ENCODE assay signal across 1 cellular context in the genomic region with DNA sequence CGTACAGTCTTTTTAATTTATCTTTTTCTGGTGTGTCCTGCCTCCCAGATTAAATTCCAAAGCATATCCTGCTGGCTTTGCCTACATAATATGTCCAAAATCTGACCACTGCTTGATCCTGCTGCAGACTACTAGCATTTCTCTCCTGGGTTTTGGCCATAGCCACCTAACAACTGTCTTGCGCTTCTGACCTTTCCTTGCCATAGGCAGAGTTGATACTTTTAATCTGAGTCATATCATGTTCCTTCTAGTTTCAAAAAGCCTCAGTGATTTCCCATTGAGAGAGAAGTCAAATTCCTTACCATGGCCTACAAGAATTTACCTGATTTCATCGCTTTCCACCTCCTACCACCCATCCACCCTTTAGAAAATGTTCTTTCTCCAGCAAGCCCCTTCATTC.
TF ChIP-seq lines count a peak whose summit lies in the region.

No MANE protein-coding gene starts in this region.

TF ChIP-seq in GM12878, 131 proteins besides CTCF, POLR2A, EP300 and RAD21 (continued from another document):
- TF ChIP-seq, protein P1, sequence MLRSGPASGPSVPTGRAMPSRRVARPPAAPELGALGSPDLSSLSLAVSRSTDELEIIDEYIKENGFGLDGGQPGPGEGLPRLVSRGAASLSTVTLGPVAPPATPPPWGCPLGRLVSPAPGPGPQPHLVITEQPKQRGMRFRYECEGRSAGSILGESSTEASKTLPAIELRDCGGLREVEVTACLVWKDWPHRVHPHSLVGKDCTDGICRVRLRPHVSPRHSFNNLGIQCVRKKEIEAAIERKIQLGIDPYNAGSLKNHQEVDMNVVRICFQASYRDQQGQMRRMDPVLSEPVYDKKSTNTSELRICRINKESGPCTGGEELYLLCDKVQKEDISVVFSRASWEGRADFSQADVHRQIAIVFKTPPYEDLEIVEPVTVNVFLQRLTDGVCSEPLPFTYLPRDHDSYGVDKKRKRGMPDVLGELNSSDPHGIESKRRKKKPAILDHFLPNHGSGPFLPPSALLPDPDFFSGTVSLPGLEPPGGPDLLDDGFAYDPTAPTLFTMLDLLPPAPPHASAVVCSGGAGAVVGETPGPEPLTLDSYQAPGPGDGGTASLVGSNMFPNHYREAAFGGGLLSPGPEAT (IDR thresholded peaks at IDR 0.05; ENCODE audit: low read depth) = no peak
- TF ChIP-seq NR2F1 (conservative IDR thresholded peaks at IDR 0.05) = peak; percentile 58; the same call in 1 of the 2 replicates
